13 cellular contexts compared by ENCODE assay signal in genomic region chr17:75508122-75508719, GRCh38. TPM values are rescaled to one million over a fixed set of nuclear protein-coding genes. Genes with fewer than 3 reads are reported as not detected.
DNase-seq lines count a peak whose midpoint lies in the region; ATAC-seq, FAIRE-seq and TF ChIP-seq lines count a peak whose summit lies in the region.
"Had no signal": no experiment of that assay in that cellular context is flagged by ENCODE, and none has a peak within 500 bp of the region (broad histone marks: within the 10 kb centered on the region; RNA-seq: fewer than 3 reads in every experiment).

No MANE protein-coding gene starts in this region.

- TF ChIP-seq POLR2A in gastrocnemius medialis (IDR thresholded peaks at IDR 0.05), result no peak

- in situ Hi-C loops in ACHN (cut with HindIII; ENCODE audit: low pct_ligation_motif_present, low pct_unique_long_range_greater_than_20kb, low sequenced_read_pairs), result no loop called here
- in situ Hi-C loops in gastrocnemius medialis (cut with MboI; ENCODE audit: low sequenced_read_pairs in 4 of 4), result no loop called here

- peak; percentile 25; the same call in 2 of the 3 replicates for ATAC-seq in RWPE2 (ENCODE audit: low read depth)
- ATAC-seq in gastrocnemius medialis, result no peak
- ATAC-seq in GM18861 (IDR thresholded peaks at IDR 0.05; ENCODE audit: unreplicated experiment), result no peak
- ATAC-seq in HG02798 (IDR thresholded peaks at IDR 0.05; ENCODE audit: poor library complexity, unreplicated experiment), result no peak
- no peak for ATAC-seq in GM21447 (IDR thresholded peaks at IDR 0.05; ENCODE audit: unreplicated experiment)

- H3K27me3 ChIP-seq in RWPE2 (ENCODE audit: insufficient read depth, poor library complexity, severe bottlenecking) (no peaks in the 10 kb centered on the region), gastrocnemius medialis (no peaks in the 10 kb centered on the region)

- no peak for FAIRE-seq in kidney (lab: Jason Lieb, UNC)

- TF ChIP-seq CTCF in RWPE2 (IDR thresholded peaks at IDR 0.05; ENCODE audit: poor library complexity, severe bottlenecking) (no peak), kidney (IDR thresholded peaks at IDR 0.05; ENCODE audit: borderline replicate concordance, extremely low read depth, insufficient read depth) (no peak), gastrocnemius medialis (IDR thresholded peaks at IDR 0.05 in 4 of 5, conservative IDR thresholded peaks at IDR 0.05 in 1 of 5) (no peak)

- DNase-seq in ACHN (peak; percentile 34), RWPE2 (ENCODE audit: low spot score) (no peak), kidney (no peak), gastrocnemius medialis (no peak), NCI-H1105 treated with DMSO at 0.1 percent for 48 hours (lab: John Stamatoyannopoulos, UW) (no peak)
- DNase-seq: GDM1, mesendoderm, NCI-H1694 treated with DMSO at 0.1 percent for 48 hours, NCI-H446 had no signal

- peak overlapping the region in 1 of 2 donors; percentile 58 for H3K9ac ChIP-seq in kidney (ENCODE audit: low read length in 2 of 2)

- no peak overlapping the region for H3K4me3 ChIP-seq in RWPE2 (ENCODE audit: severe bottlenecking)
- no peak overlapping the region for H3K4me3 ChIP-seq in kidney (ENCODE audit: low read length in 2 of 2)
- no peak overlapping the region for H3K4me3 ChIP-seq in gastrocnemius medialis

- H3K27ac ChIP-seq in RWPE2 (ENCODE audit: poor library complexity, severe bottlenecking) (no peak overlapping the region), kidney (ENCODE audit: low read depth in 2 of 2, low read length in 2 of 2) (peak overlapping the region; percentile 32 to 82), gastrocnemius medialis (peak overlapping the region; percentile 62 to 94 (median 82))
- H3K27ac ChIP-seq: neutrophil had no signal

- H3K36me3 ChIP-seq in RWPE2 (ENCODE audit: low read depth) (peaks cover 50% of the 10 kb centered on the region), kidney (ENCODE audit: control insufficient read depth in 1 of 2, insufficient read depth in 2 of 2, low read length in 2 of 2) (peaks cover 5 to 38% of the 10 kb centered on the region in 2 donors), gastrocnemius medialis (peaks cover 0 to 31% of the 10 kb centered on the region in 2 donors)
- H3K36me3 ChIP-seq: neutrophil had no signal

- H3K4me1 ChIP-seq in RWPE2 (ENCODE audit: insufficient read depth, poor library complexity, severe bottlenecking) (peaks cover 3% of the 10 kb centered on the region), kidney (ENCODE audit: control insufficient read depth in 1 of 2, insufficient read depth in 1 of 2, low read depth in 1 of 2, low read length in 2 of 2) (peaks cover 34 to 39% of the 10 kb centered on the region in 2 donors), gastrocnemius medialis (peaks cover 27 to 34% of the 10 kb centered on the region in 2 donors)

- no peaks in the 10 kb centered on the region for H3K9me3 ChIP-seq in RWPE2 (ENCODE audit: severe bottlenecking)
- no peaks in the 10 kb centered on the region for H3K9me3 ChIP-seq in kidney (ENCODE audit: control insufficient read depth in 1 of 2, low read length in 2 of 2)
- no peaks in the 10 kb centered on the region for H3K9me3 ChIP-seq in gastrocnemius medialis
- H3K9me3 ChIP-seq: neutrophil had no signal

- intact Hi-C loops in kidney (cut with DNase I), result loop anchor here (10.0 kb wide), 1 partner anchor 83 kb away; no protein-coding TSS in a partner anchor
- intact Hi-C loops in gastrocnemius medialis (cut with DNase I; ENCODE audit: low total_unique reads), result no loop called here

RNA-seq across cellular contexts. Expression of gene CASKIN2, which starts 7.1 kb away (rescaled TPM):
- total RNA-seq in kidney, result 98.6 TPM
- polyA plus RNA-seq in kidney (ENCODE audit: insufficient read depth, low read depth, low replicate concordance), result 25.0 TPM
- 10 to 100 TPM; 11.3 to 24.1 (median 16.8) TPM for total RNA-seq in gastrocnemius medialis

RNA-seq across cellular contexts. Expression of gene TSEN54, which starts 8.1 kb away (rescaled TPM):
- total RNA-seq in kidney, result 25.8 TPM
- polyA plus RNA-seq in kidney (ENCODE audit: insufficient read depth, low read depth, low replicate concordance), result 33.8 TPM
- total RNA-seq in gastrocnemius medialis, result 10 to 100 TPM; 15.4 to 31.2 (median 17.8) TPM

RNA-seq across cellular contexts. Expression of gene LLGL2, which starts 17.3 kb away (rescaled TPM):
- total RNA-seq in kidney, result 262 TPM
- polyA plus RNA-seq in kidney (ENCODE audit: insufficient read depth, low read depth, low replicate concordance), result 181 TPM
- total RNA-seq in gastrocnemius medialis, result 1 to 10 TPM in 3 of 4 donors, under 1 TPM in 1; 0.78 to 7.1 (median 1.4) TPM

RNA-seq across cellular contexts. Expression of gene TMEM94, which starts 51.8 kb away (rescaled TPM):
- total RNA-seq in kidney, result 82.6 TPM
- 49.6 TPM for polyA plus RNA-seq in kidney (ENCODE audit: insufficient read depth, low read depth, low replicate concordance)
- total RNA-seq in gastrocnemius medialis, result 10 to 100 TPM; 56.5 to 85.5 (median 60.0) TPM

Comparison
In these comparisons a context has a peak if more than half of its experiments do, and no peak if none do; other contexts are left out.
1. RNA of gene LLGL2, which starts 17.3 kb away (total RNA-seq): 262 TPM in kidney (single experiment); 0.78 to 7.1 TPM in gastrocnemius medialis; every median in the first group is over 10 times any median in the second.